ENCODE assay signal across 23 cellular contexts in the genomic region with DNA sequence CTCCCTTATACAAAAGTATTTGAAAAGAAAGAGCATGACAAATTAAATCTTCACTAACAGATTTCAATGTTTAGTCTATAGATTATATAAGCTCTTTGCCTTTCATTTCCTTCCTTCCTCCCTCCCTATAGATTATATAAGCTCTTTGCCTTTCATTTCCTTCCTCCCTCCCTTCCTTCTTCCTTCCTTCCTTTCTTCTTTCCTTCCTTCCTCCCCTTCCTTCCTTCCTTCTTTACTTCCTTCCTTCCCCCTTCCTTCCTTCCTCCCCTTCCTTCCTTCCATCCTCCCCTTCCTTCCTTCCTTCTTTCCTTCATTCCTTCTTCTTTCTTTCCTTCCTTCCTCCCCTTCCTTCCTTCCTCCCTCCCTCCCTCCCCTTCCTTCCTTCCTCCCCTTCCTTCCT.
DNase-seq lines count a peak whose midpoint lies in the region; ATAC-seq and TF ChIP-seq lines count a peak whose summit lies in the region.
"Had no signal": no experiment of that assay in that cellular context is flagged by ENCODE, and none has a peak within 500 bp of the region (broad histone marks: within the 10 kb centered on the region; RNA-seq: fewer than 3 reads in every experiment).

No MANE protein-coding gene starts in this region.

- H3K4me1 Mint-ChIP-seq in activated CD8-positive, alpha-beta memory T cell treated with anti-CD3 and anti-CD28 coated beads, Interleukin-2, amount 10 ng/mL, durations not matched to agents 7 days and 5 days: peaks cover 16% of the 10 kb centered on the region
- H3K4me1 Mint-ChIP-seq in effector memory CD8-positive, alpha-beta T cell (ENCODE audit: low read depth in 2 of 2): peaks cover 0 to 13% of the 10 kb centered on the region in 2 donors
- peaks cover 0 to 15% (median 0%) of the 10 kb centered on the region in 7 donors for H3K4me1 Mint-ChIP-seq in naive thymus-derived CD4-positive, alpha-beta T cell
- H3K4me1 Mint-ChIP-seq: GM23338, H9 had no signal

- H3K4me3 Mint-ChIP-seq in activated CD8-positive, alpha-beta memory T cell treated with anti-CD3 and anti-CD28 coated beads, Interleukin-2, amount 10 ng/mL, durations not matched to agents 7 days and 5 days: no peak overlapping the region
- no peak overlapping the region for H3K4me3 Mint-ChIP-seq in effector memory CD8-positive, alpha-beta T cell
- no peak overlapping the region for H3K4me3 Mint-ChIP-seq in naive thymus-derived CD4-positive, alpha-beta T cell
- H3K4me3 Mint-ChIP-seq: CD4-positive, CD25-positive, alpha-beta regulatory T cell; CD8-positive, alpha-beta memory T cell; GM23338; H9; HFFc6 had no signal

- TF ChIP-seq CTCF in HEK293 (tag by site-specific recombination; IDR thresholded peaks at IDR 0.05) (no peak), omental fat pad (IDR thresholded peaks at IDR 0.05) (no peak), sigmoid colon (IDR thresholded peaks at IDR 0.05) (no peak), uterus (IDR thresholded peaks at IDR 0.05) (no peak)

- H3K27ac ChIP-seq in HEK293 (ENCODE audit: extremely low read depth, low read depth, low read length): no peak overlapping the region
- peak overlapping the region; percentile 41 for H3K27ac ChIP-seq in naive thymus-derived CD4-positive, alpha-beta T cell (ENCODE audit: low read depth, low read length)
- no peak overlapping the region for H3K27ac ChIP-seq in sigmoid colon
- no peak overlapping the region for H3K27ac ChIP-seq in uterus
- H3K27ac ChIP-seq: A549, BLaER1, C4-2B had no signal

- H3K27me3 Mint-ChIP-seq in activated CD8-positive, alpha-beta memory T cell treated with anti-CD3 and anti-CD28 coated beads, Interleukin-2, amount 10 ng/mL, durations not matched to agents 7 days and 5 days: no peaks in the 10 kb centered on the region
- no peaks in the 10 kb centered on the region for H3K27me3 Mint-ChIP-seq in effector memory CD8-positive, alpha-beta T cell
- H3K27me3 Mint-ChIP-seq in naive thymus-derived CD4-positive, alpha-beta T cell: no peaks in the 10 kb centered on the region
- H3K27me3 Mint-ChIP-seq: CD4-positive, CD25-positive, alpha-beta regulatory T cell; CD8-positive, alpha-beta memory T cell had no signal

- H3K4me3 ChIP-seq in HEK293 (ENCODE audit: low read depth, low read length): no peak overlapping the region
- no peak overlapping the region for H3K4me3 ChIP-seq in naive thymus-derived CD4-positive, alpha-beta T cell (ENCODE audit: low read length)
- H3K4me3 ChIP-seq in sigmoid colon: no peak overlapping the region
- H3K4me3 ChIP-seq in uterus: no peak overlapping the region
- H3K4me3 ChIP-seq: A549, BLaER1, GM12878, GM23338 had no signal

- no peaks in the 10 kb centered on the region for H3K4me1 ChIP-seq in HEK293 (ENCODE audit: control insufficient read depth, insufficient read depth, low read length)
- H3K4me1 ChIP-seq in naive thymus-derived CD4-positive, alpha-beta T cell (ENCODE audit: control insufficient read depth in 2 of 2, insufficient read depth in 2 of 2, low read length in 2 of 2): no peaks in the 10 kb centered on the region
- no peaks in the 10 kb centered on the region for H3K4me1 ChIP-seq in sigmoid colon
- no peaks in the 10 kb centered on the region for H3K4me1 ChIP-seq in uterus
- H3K4me1 ChIP-seq: A549, BLaER1 had no signal

- TF ChIP-seq EP300 in sigmoid colon (IDR thresholded peaks at IDR 0.05): no peak

- H3K27me3 ChIP-seq in naive thymus-derived CD4-positive, alpha-beta T cell (ENCODE audit: control insufficient read depth in 2 of 2, insufficient read depth in 2 of 2, low read length in 2 of 2): no peaks in the 10 kb centered on the region
- no peaks in the 10 kb centered on the region for H3K27me3 ChIP-seq in sigmoid colon
- no peaks in the 10 kb centered on the region for H3K27me3 ChIP-seq in uterus
- H3K27me3 ChIP-seq: BLaER1 had no signal

- peak overlapping the region; percentile 19 for H3K27ac Mint-ChIP-seq in activated CD8-positive, alpha-beta memory T cell treated with anti-CD3 and anti-CD28 coated beads, Interleukin-2, amount 10 ng/mL, durations not matched to agents 7 days and 5 days
- H3K27ac Mint-ChIP-seq in effector memory CD8-positive, alpha-beta T cell: peak overlapping the region; percentile 33 to 88
- peak overlapping the region in 3 of 9 donors; percentile 6 to 80 (median 80) for H3K27ac Mint-ChIP-seq in naive thymus-derived CD4-positive, alpha-beta T cell
- H3K27ac Mint-ChIP-seq: GM23338, H9, HFFc6 had no signal

- DNase-seq in activated CD8-positive, alpha-beta memory T cell treated with anti-CD3 and anti-CD28 coated beads, Interleukin-2, amount 10 ng/mL, durations not matched to agents 7 days and 5 days: no peak
- no peak for DNase-seq in activated CD8-positive, alpha-beta memory T cell treated with anti-CD3 and anti-CD28 coated beads, Interleukin-2, amount 50 U/mL, for 4 hours
- DNase-seq in effector memory CD8-positive, alpha-beta T cell: no peak
- no peak for DNase-seq in naive thymus-derived CD4-positive, alpha-beta T cell
- DNase-seq in omental fat pad (ENCODE audit: low spot score) (no peak), sigmoid colon (no peak), uterus (no peak)
- DNase-seq: 8988T; CD4-positive, CD25-positive, alpha-beta regulatory T cell; CD8-positive, alpha-beta memory T cell; DMS 273 treated with DMSO at 0.1 percent for 48 hours; DMS79; EL; GDM1; H9; HFFc6 had no signal

- CTCF ChIA-PET in activated CD8-positive, alpha-beta memory T cell treated with anti-CD3 and anti-CD28 coated beads, Interleukin-2, amount 10 ng/mL, durations not matched to agents 7 days and 5 days (lab: Charles Lee): no interaction called here
- CTCF ChIA-PET in HEK293 (lab: Yijun Ruan, JAX): no interaction called here
- CTCF ChIA-PET in naive thymus-derived CD4-positive, alpha-beta T cell (lab: Charles Lee): no interaction called here

- H3K9me3 ChIP-seq in HEK293 (ENCODE audit: control insufficient read depth, insufficient read depth, low read depth, low read length) (no peaks in the 10 kb centered on the region), sigmoid colon (no peaks in the 10 kb centered on the region), uterus (no peaks in the 10 kb centered on the region)
- no peaks in the 10 kb centered on the region for H3K9me3 ChIP-seq in naive thymus-derived CD4-positive, alpha-beta T cell (ENCODE audit: control insufficient read depth in 2 of 3, low read length in 3 of 3)
- H3K9me3 ChIP-seq: A549 had no signal

- H3K36me3 ChIP-seq in HEK293 (ENCODE audit: control insufficient read depth in 2 of 2, insufficient read depth in 1 of 2, low read length in 2 of 2) (no peaks in the 10 kb centered on the region), sigmoid colon (no peaks in the 10 kb centered on the region), uterus (no peaks in the 10 kb centered on the region)
- no peaks in the 10 kb centered on the region for H3K36me3 ChIP-seq in naive thymus-derived CD4-positive, alpha-beta T cell (ENCODE audit: control insufficient read depth in 2 of 3, insufficient read depth in 3 of 3, low read length in 3 of 3)
- H3K36me3 ChIP-seq: BLaER1 had no signal

- intact Hi-C loops in naive thymus-derived CD4-positive, alpha-beta T cell (cut with micrococcal nuclease): no loop called here
- intact Hi-C loops in sigmoid colon (cut with DNase I): no loop called here
- intact Hi-C loops in uterus (cut with DNase I; ENCODE audit: low total_unique reads): no loop called here

- TF ChIP-seq POLR2A in sigmoid colon (IDR thresholded peaks at IDR 0.05) (no peak), uterus (IDR thresholded peaks at IDR 0.05) (no peak)

- ATAC-seq in activated CD8-positive, alpha-beta memory T cell treated with anti-CD3 and anti-CD28 coated beads, Interleukin-2, amount 10 ng/mL, durations not matched to agents 7 days and 5 days: no peak
- ATAC-seq in effector memory CD8-positive, alpha-beta T cell (replicated peaks): no peak
- no peak for ATAC-seq in naive thymus-derived CD4-positive, alpha-beta T cell
- no peak for ATAC-seq in omental fat pad (ENCODE audit: low FRiP score)
- ATAC-seq: A549, GM12878, GM23338, HCT116 had no signal

- peaks cover 5% of the 10 kb centered on the region for H3K9me3 Mint-ChIP-seq in activated CD8-positive, alpha-beta memory T cell treated with anti-CD3 and anti-CD28 coated beads, Interleukin-2, amount 10 ng/mL, durations not matched to agents 7 days and 5 days (ENCODE audit: low read depth)
- H3K9me3 Mint-ChIP-seq in effector memory CD8-positive, alpha-beta T cell: peaks cover 0 to 4% of the 10 kb centered on the region in 2 donors
- H3K9me3 Mint-ChIP-seq in naive thymus-derived CD4-positive, alpha-beta T cell: peaks cover 0 to 14% (median 3%) of the 10 kb centered on the region in 11 donors

- POLR2A ChIA-PET in HEK293 (lab: Yijun Ruan, JAX): no interaction called here
- POLR2A ChIA-PET in naive thymus-derived CD4-positive, alpha-beta T cell (lab: Charles Lee): no interaction called here

- peaks cover 12% of the 10 kb centered on the region for H3K36me3 Mint-ChIP-seq in activated CD8-positive, alpha-beta memory T cell treated with anti-CD3 and anti-CD28 coated beads, Interleukin-2, amount 10 ng/mL, durations not matched to agents 7 days and 5 days
- peaks cover 3% of the 10 kb centered on the region for H3K36me3 Mint-ChIP-seq in effector memory CD8-positive, alpha-beta T cell (ENCODE audit: insufficient read depth)
- peaks cover 0 to 9% (median 0%) of the 10 kb centered on the region in 5 donors for H3K36me3 Mint-ChIP-seq in naive thymus-derived CD4-positive, alpha-beta T cell
- H3K36me3 Mint-ChIP-seq: CD4-positive, CD25-positive, alpha-beta regulatory T cell; CD8-positive, alpha-beta memory T cell had no signal

TF ChIP-seq in HEK293, 187 proteins besides CTCF, POLR2A, EP300 and RAD21:
- TF ChIP-seq ZNF366 (tag by site-specific recombination; conservative IDR thresholded peaks at IDR 0.05): peak; percentile 48
- TF ChIP-seq ZBTB48 (tag by site-specific recombination; IDR thresholded peaks at IDR 0.05): no peak
